Comparison of ENCODE assay signal across 8 cellular contexts in the genomic region with DNA sequence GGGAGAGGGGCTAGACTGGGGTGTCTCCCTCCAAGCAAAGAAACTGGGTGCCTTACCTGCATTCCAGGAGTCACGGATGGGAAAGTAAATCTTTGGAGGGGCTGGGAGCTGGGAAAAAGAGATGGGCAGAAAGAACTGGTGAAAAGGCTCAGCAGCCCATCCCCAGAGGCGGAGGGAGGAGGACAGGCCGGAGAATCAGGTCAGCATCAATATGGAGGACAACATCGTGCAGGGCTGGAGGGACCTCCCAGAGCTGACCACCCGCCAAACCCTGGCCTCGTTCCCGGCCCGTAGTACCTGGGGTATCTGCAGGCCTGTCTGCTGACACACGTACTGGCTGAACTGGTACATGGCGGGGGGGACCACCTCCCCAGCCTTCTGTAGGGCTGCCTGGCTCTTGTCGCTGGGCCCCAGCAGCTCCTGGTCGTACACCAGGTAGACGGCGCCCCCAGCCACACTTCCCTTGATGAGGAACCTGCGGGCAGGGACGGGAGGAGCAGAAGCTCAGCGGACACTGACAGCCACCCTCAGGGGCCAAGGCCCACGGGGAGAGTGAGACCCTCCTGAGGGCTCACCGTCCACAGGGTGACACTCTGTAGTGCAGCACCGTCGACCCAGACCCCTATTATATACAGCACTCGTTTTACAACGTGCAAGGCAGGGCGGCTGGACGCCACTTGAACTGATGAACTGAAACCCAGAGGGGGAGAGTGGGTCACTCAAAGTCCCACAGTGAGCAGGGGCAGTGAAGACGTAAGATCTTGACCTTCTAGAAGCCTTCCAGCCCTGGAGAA. TPM values are rescaled to one million over a fixed set of nuclear protein-coding genes. Genes with fewer than 3 reads are reported as not detected.
A peak's percentile ranks its signal among the peaks of the same experiment; 100 is the strongest.
DNase-seq lines count a peak whose midpoint lies in the region; ATAC-seq and TF ChIP-seq lines count a peak whose summit lies in the region.

No MANE protein-coding gene starts in this region.

- H3K4me3 ChIP-seq in WI38 (ENCODE audit: low read depth, low read length) (peak overlapping the region; percentile 97), skin epidermis (peak overlapping the region; percentile 69 to 97 (median 84))

- no peak overlapping the region for H3K18ac ChIP-seq in H9 (ENCODE audit: insufficient read length, low read depth, low read length)

- no peaks in the 10 kb centered on the region for H3K79me1 ChIP-seq in H9 (ENCODE audit: insufficient read depth, low read depth, low read length, poor library complexity, severe bottlenecking)

- H2BK12ac ChIP-seq in H9 (ENCODE audit: insufficient read length, low read depth, low read length) = no peak overlapping the region

- no peak overlapping the region for H4K5ac ChIP-seq in H9 (ENCODE audit: insufficient read length, low read depth, low read length)

- peak; percentile 38 for DNase-seq in H9
- DNase-seq in glutamatergic neuron = no peak
- no peak for DNase-seq in GOT3 (lab: John Stamatoyannopoulos, UW)
- no peak for DNase-seq in SK-N-DZ (ENCODE audit: low spot score)

- H3K4ac ChIP-seq in H9 (ENCODE audit: low read depth, low read length) = no peak overlapping the region

- no CpG with 5 or more reads among the region's 26 CpGs for WGBS in H9 (ENCODE audit: extremely low coverage, insufficient read length, low lambda C conversion rate)

- no peak for TF ChIP-seq CTCF in H9 (conservative IDR thresholded peaks at IDR 0.05)
- no peak for TF ChIP-seq CTCF in WI38 (IDR thresholded peaks at IDR 0.05; ENCODE audit: low read depth, low read length)
- no peak for TF ChIP-seq CTCF in glutamatergic neuron (IDR thresholded peaks at IDR 0.05; ENCODE audit: partially characterized antibody, unreplicated experiment)

- H3K27me3 ChIP-seq in H9 (ENCODE audit: insufficient read depth, low read length) = no peaks in the 10 kb centered on the region

- H3K4me2 ChIP-seq in H9 (ENCODE audit: insufficient read depth, insufficient read length, low read length) = peak overlapping the region; percentile 69

- H3T11ph ChIP-seq in H9 (ENCODE audit: low read length) = no peak overlapping the region

- H2AK5ac ChIP-seq in H9 (ENCODE audit: insufficient read length, low read length) = no peak overlapping the region

- H3K36me3 Mint-ChIP-seq in H9 (ENCODE audit: insufficient read depth in 1 of 3, low read depth in 3 of 3) (peaks cover 0 to 3% (median 0%) of the 10 kb centered on the region in 3 experiments; a peak in 1 of 7 replicates), glutamatergic neuron (ENCODE audit: unreplicated experiment) (peaks cover 5% of the 10 kb centered on the region)

- peaks cover 14% of the 10 kb centered on the region for H3K23me2 ChIP-seq in H9 (ENCODE audit: insufficient read length, low read depth, low read length, poor library complexity, severe bottlenecking)

- peak overlapping the region in 2 of 3 experiments; percentile 93 to 94; a peak in 5 of 7 replicates for H3K27ac Mint-ChIP-seq in H9
- H3K27ac Mint-ChIP-seq in glutamatergic neuron (ENCODE audit: unreplicated experiment) = peak overlapping the region; percentile 96

- H3K4me1 ChIP-seq in H9 (ENCODE audit: insufficient read depth, low read length) = no peaks in the 10 kb centered on the region; the same call in 1 of the 2 replicates

- no peak overlapping the region for H2AFZ ChIP-seq in H9 (ENCODE audit: low read length)

- H3K9me3 ChIP-seq in H9 (ENCODE audit: control insufficient read depth, low read depth, low read length) = no peaks in the 10 kb centered on the region

- H2BK5ac ChIP-seq in H9 (ENCODE audit: insufficient read length, low read length) = no peak overlapping the region

- H3K27ac ChIP-seq in H9 (ENCODE audit: insufficient read length, low read depth, low read length) = no peak overlapping the region
- peak overlapping the region; percentile 72 to 98 (median 89) for H3K27ac ChIP-seq in skin epidermis

- H3K79me2 ChIP-seq in H9 (ENCODE audit: insufficient read depth, low read length) = no peaks in the 10 kb centered on the region

- peak overlapping the region; percentile 50 for H3K9ac ChIP-seq in H9 (ENCODE audit: extremely low read depth, insufficient read length, low read length)

- H3K27me3 Mint-ChIP-seq in H9 (ENCODE audit: low read depth) (peaks cover 9% of the 10 kb centered on the region), glutamatergic neuron (ENCODE audit: unreplicated experiment) (peaks cover 19% of the 10 kb centered on the region)

- H3K23ac ChIP-seq in H9 (ENCODE audit: insufficient read length, low read depth, low read length) = no peak overlapping the region

- H4K20me1 ChIP-seq in H9 (ENCODE audit: control insufficient read depth, insufficient read depth, insufficient read length) = no peaks in the 10 kb centered on the region

- H4K8ac ChIP-seq in H9 (replicated peaks; ENCODE audit: insufficient read length, low read depth, low read length) = no peak overlapping the region

- H4K91ac ChIP-seq in H9 (ENCODE audit: insufficient read length, low read depth, low read length) = no peak overlapping the region

- ATAC-seq in GM18867 (IDR thresholded peaks at IDR 0.05; ENCODE audit: unreplicated experiment) (no peak), HG02884 (IDR thresholded peaks at IDR 0.05; ENCODE audit: unreplicated experiment) (no peak)

- no peak overlapping the region for H2BK120ac ChIP-seq in H9 (ENCODE audit: low read depth, low read length, poor library complexity, severe bottlenecking)

- peaks cover 22 to 30% of the 10 kb centered on the region in 2 experiments for H3K4me1 Mint-ChIP-seq in H9
- H3K4me1 Mint-ChIP-seq in glutamatergic neuron (ENCODE audit: low read depth, unreplicated experiment) = peaks cover 19% of the 10 kb centered on the region

- H3K4me3 Mint-ChIP-seq in H9 = peak overlapping the region; percentile 92 to 98
- peak overlapping the region; percentile 98 for H3K4me3 Mint-ChIP-seq in glutamatergic neuron (ENCODE audit: unreplicated experiment)

- no peak overlapping the region for H2BK15ac ChIP-seq in H9 (ENCODE audit: low read depth, low read length)

- H3K56ac ChIP-seq in H9 (ENCODE audit: insufficient read length, low read depth, low read length) = no peak overlapping the region

- H2BK20ac ChIP-seq in H9 (ENCODE audit: low read depth, low read length, poor library complexity, severe bottlenecking) = no peak overlapping the region

- no peak overlapping the region; the same call in 1 of the 2 replicates for H3K14ac ChIP-seq in H9 (ENCODE audit: insufficient read depth, low read length)

- H3K9me3 Mint-ChIP-seq in H9 = peaks cover 0 to 2% of the 10 kb centered on the region in 2 experiments; a peak in 2 of 5 replicates
- H3K9me3 Mint-ChIP-seq in glutamatergic neuron (ENCODE audit: unreplicated experiment) = peaks cover 20% of the 10 kb centered on the region

RNA-seq across cellular contexts. Expression of a gene that starts 0.8 kb away (rescaled TPM):
- total RNA-seq in H9 (2021) (23.4 and 23.8 TPM in 2 replicates), glutamatergic neuron (ENCODE audit: unreplicated experiment) (22.8 TPM)
- 29.8 and 31.0 TPM in 2 replicates for polyA plus RNA-seq in SK-N-DZ (2014; cell fraction: cytosol; rRNA removed)
- polyA plus RNA-seq in SK-N-DZ (2014; cell fraction: nucleus; rRNA removed) = 26.0 and 26.7 TPM in 2 replicates

RNA-seq across cellular contexts. Expression of a gene that starts 1.3 kb away (rescaled TPM):
- total RNA-seq in H9 (2021) (8.0 and 9.3 TPM in 2 replicates), glutamatergic neuron (ENCODE audit: unreplicated experiment) (64.4 TPM)
- 45.0 and 46.0 TPM in 2 replicates for polyA plus RNA-seq in SK-N-DZ (2014; cell fraction: cytosol; rRNA removed)
- 56.8 and 68.8 TPM in 2 replicates for polyA plus RNA-seq in SK-N-DZ (2014; cell fraction: nucleus; rRNA removed)

RNA-seq across cellular contexts. Expression of a gene that starts 10.6 kb away (rescaled TPM):
- total RNA-seq in H9 (2021) = 1,066 and 1,074 TPM in 2 replicates
- total RNA-seq in glutamatergic neuron (ENCODE audit: unreplicated experiment) = 514 TPM
- 1,227 and 2,229 TPM in 2 replicates for polyA plus RNA-seq in SK-N-DZ (2014; cell fraction: cytosol; rRNA removed)
- 675 and 1,214 TPM in 2 replicates for polyA plus RNA-seq in SK-N-DZ (2014; cell fraction: nucleus; rRNA removed)

RNA-seq across cellular contexts. Expression of a gene that starts 40.5 kb away (rescaled TPM):
- total RNA-seq in H9 (2021) = 108 and 113 TPM in 2 replicates
- 98.5 TPM for total RNA-seq in glutamatergic neuron (ENCODE audit: unreplicated experiment)
- 59.6 and 71.5 TPM in 2 replicates for polyA plus RNA-seq in SK-N-DZ (2014; cell fraction: cytosol; rRNA removed)
- 130 and 133 TPM in 2 replicates for polyA plus RNA-seq in SK-N-DZ (2014; cell fraction: nucleus; rRNA removed)

RNA-seq across cellular contexts. Expression of a gene that starts 41.0 kb away (rescaled TPM):
- total RNA-seq in H9 (2021) (not detected in 2 replicates), glutamatergic neuron (ENCODE audit: unreplicated experiment) (not detected)
- polyA plus RNA-seq in SK-N-DZ (2014; cell fraction: cytosol; rRNA removed) = not detected in 2 replicates
- not detected in 2 replicates for polyA plus RNA-seq in SK-N-DZ (2014; cell fraction: nucleus; rRNA removed)
